In genomic region chr3:16366581-16366980, GRCh38 we compare ENCODE assay signal across 21 cellular contexts.
DNase-seq lines count a peak whose midpoint lies in the region; FAIRE-seq and TF ChIP-seq lines count a peak whose summit lies in the region.
"Had no signal": no experiment of that assay in that cellular context is flagged by ENCODE, and none has a peak within 500 bp of the region (broad histone marks: within the 10 kb centered on the region; RNA-seq: fewer than 3 reads in every experiment).

No MANE protein-coding gene starts in this region.

- no peak overlapping the region for H4K5ac ChIP-seq in H1 (ENCODE audit: insufficient read length, low read depth, low read length)

- no peak overlapping the region; the same call in 1 of the 2 replicates for H2AK5ac ChIP-seq in H1 (ENCODE audit: low read depth, low read length)

- peak overlapping the region; percentile 40; the same call in 1 of the 2 replicates for H2BK12ac ChIP-seq in H1 (ENCODE audit: low read depth, low read length)

- H3K4me3 ChIP-seq in OCI-LY1 (ENCODE audit: low read depth, low read length, poor library complexity, severe bottlenecking) (no peak overlapping the region), H1 (ENCODE audit: extremely low read depth in 1 of 4, insufficient read depth in 2 of 4, low read depth in 3 of 4, low read length in 4 of 4) (no peak overlapping the region), smooth muscle cell (no peak overlapping the region), foreskin fibroblast (ENCODE audit: low read depth in 1 of 2, low read length in 2 of 2) (no peak overlapping the region)
- H3K4me3 ChIP-seq: A549, psoas muscle had no signal

- no peak overlapping the region for H3K23ac ChIP-seq in H1 (ENCODE audit: insufficient read length)

- H3K4me1 Mint-ChIP-seq in activated naive CD4-positive, alpha-beta T cell treated with anti-CD3 and anti-CD28 coated beads, Interleukin-2, amount 50 U/mL, for 24 hours = peaks cover 43% of the 10 kb centered on the region

- POLR2A ChIA-PET in H1 (lab: Charles Lee; ENCODE audit: partially characterized antibody) = interaction anchor here (1.0 kb wide), 1 partner anchor 9 kb away, joined by 4 read pairs; no protein-coding TSS in a partner anchor

- H3K27ac ChIP-seq in OCI-LY1 (ENCODE audit: low read depth, low read length, poor library complexity, severe bottlenecking) (peak overlapping the region; percentile 83), H1 (ENCODE audit: low read depth, low read length) (no peak overlapping the region), smooth muscle cell (ENCODE audit: low read depth) (no peak overlapping the region)
- H3K27ac ChIP-seq: A549, psoas muscle had no signal

- no peak overlapping the region for H2BK20ac ChIP-seq in H1 (ENCODE audit: low read length)

- TF ChIP-seq EP300 in H1 (IDR thresholded peaks at IDR 0.05; ENCODE audit: borderline replicate concordance in 1 of 2, low read depth in 2 of 2, low read length in 2 of 2) = no peak

- CTCF ChIA-PET in H1 (lab: Charles Lee; ENCODE audit: partially characterized antibody) = interaction anchor here (0.6 to 2.6 kb wide), 49 partner anchors 8 to 234 kb away, joined by 3 to 26 read pairs (median 5); partner anchors contain the start of gene RFTN1

- DNase-seq in activated naive CD4-positive, alpha-beta T cell treated with Interleukin-2 at 50 U/mL for 16 hours = no peak
- DNase-seq in H1 (ENCODE audit: low read depth in 1 of 2, low spot score in 2 of 2) = no peak
- no peak for DNase-seq in smooth muscle cell (lab: John Stamatoyannopoulos, UW; ENCODE audit: unreplicated experiment)
- DNase-seq in foreskin fibroblast = no peak
- DNase-seq in D341Med (ENCODE audit: low spot score) = no peak
- no peak for DNase-seq in middle frontal gyrus (ENCODE audit: extremely low spot score, low spot score)
- DNase-seq: activated CD4-positive, alpha-beta T cell treated with anti-CD3 and anti-CD28 coated beads, Interleukin-2, amount 50 U/mL, for 4 hours; activated naive CD4-positive, alpha-beta T cell treated with anti-CD3 and anti-CD28 coated beads for 36 hours; KG1; natural killer cell; NCI-H1092; NCI-H2029 treated with DMSO at 0.1 percent for 48 hours; psoas muscle; small intestine; stimulated activated CD4-positive, alpha-beta T cell treated with anti-CD3 and anti-CD28 coated beads, Interleukin-4, amount 100 ng/mL, for 1 hour had no signal

- H3K4me1 ChIP-seq in OCI-LY1 (ENCODE audit: insufficient read depth, low read length, severe bottlenecking) (peaks cover 42% of the 10 kb centered on the region), H1 (replicated peaks in 1 of 4; ENCODE audit: control insufficient read depth in 3 of 4, insufficient read depth in 4 of 4, low read length in 3 of 4) (peaks cover 9 to 23% (median 14%) of the 10 kb centered on the region in 4 experiments), smooth muscle cell (ENCODE audit: low read depth) (peaks cover 14% of the 10 kb centered on the region)
- H3K4me1 ChIP-seq: A549 had no signal

- no peaks in the 10 kb centered on the region for H3K9me2 ChIP-seq in OCI-LY1 (ENCODE audit: low read depth, low read length)

- peak; percentile 68 to 74 for TF ChIP-seq RAD21 in H1 (IDR thresholded peaks at IDR 0.05 in 1 of 2, conservative IDR thresholded peaks at IDR 0.05 in 1 of 2; ENCODE audit: low read depth in 2 of 2, low read length in 2 of 2)

- H3K4me3 Mint-ChIP-seq in activated naive CD4-positive, alpha-beta T cell treated with anti-CD3 and anti-CD28 coated beads, Interleukin-2, amount 50 U/mL, for 24 hours = no peak overlapping the region
- H3K4me3 Mint-ChIP-seq: activated naive CD4-positive, alpha-beta T cell treated with anti-CD3 and anti-CD28 coated beads for 36 hours; natural killer cell had no signal

- no peak overlapping the region for H3K18ac ChIP-seq in H1 (ENCODE audit: extremely low read depth, low read length)

- H3K9me3 ChIP-seq in OCI-LY1 (ENCODE audit: low read length) (no peaks in the 10 kb centered on the region), H1 (ENCODE audit: insufficient read depth in 2 of 2, low read depth in 1 of 2, low read length in 1 of 2) (no peaks in the 10 kb centered on the region), smooth muscle cell (replicated peaks; ENCODE audit: low read depth) (no peaks in the 10 kb centered on the region)
- H3K9me3 ChIP-seq: A549, psoas muscle had no signal

- H3K27me3 Mint-ChIP-seq in activated naive CD4-positive, alpha-beta T cell treated with anti-CD3 and anti-CD28 coated beads, Interleukin-2, amount 50 U/mL, for 24 hours = no peaks in the 10 kb centered on the region

- H3K36me3 ChIP-seq in OCI-LY1 (ENCODE audit: insufficient read depth, low read length) = peaks cover 99% of the 10 kb centered on the region
- H3K36me3 ChIP-seq in H1 (ENCODE audit: control insufficient read depth in 2 of 4, insufficient read depth in 4 of 4, low read length in 3 of 4) = no peaks in the 10 kb centered on the region
- no peaks in the 10 kb centered on the region for H3K36me3 ChIP-seq in smooth muscle cell (ENCODE audit: low read depth)

- no peak overlapping the region for H3K14ac ChIP-seq in H1 (ENCODE audit: insufficient read length)

- no peaks in the 10 kb centered on the region for H3K23me2 ChIP-seq in H1 (ENCODE audit: low read depth, low read length)

- no peak overlapping the region for H2BK15ac ChIP-seq in H1 (ENCODE audit: low read length)

- no peak overlapping the region for H2BK120ac ChIP-seq in H1 (replicated peaks; ENCODE audit: low read depth, low read length)

- H3K9me3 Mint-ChIP-seq in activated naive CD4-positive, alpha-beta T cell treated with anti-CD3 and anti-CD28 coated beads, Interleukin-2, amount 50 U/mL, for 24 hours = no peaks in the 10 kb centered on the region
- H3K9me3 Mint-ChIP-seq: activated naive CD4-positive, alpha-beta T cell treated with anti-CD3 and anti-CD28 coated beads for 36 hours; natural killer cell had no signal

- no peak for FAIRE-seq in H1 (lab: Jason Lieb, UNC)
- FAIRE-seq: A549, astrocyte, endometrium, islet of Langerhans, small intestine had no signal

- no peak overlapping the region for H2AFZ ChIP-seq in OCI-LY1 (ENCODE audit: low read length)
- no peak overlapping the region for H2AFZ ChIP-seq in H1 (ENCODE audit: low read length)
- no peak overlapping the region for H2AFZ ChIP-seq in smooth muscle cell (ENCODE audit: low read depth)

- no peak overlapping the region for H4K8ac ChIP-seq in H1 (ENCODE audit: extremely low read depth, insufficient read depth, low read length)

- TF ChIP-seq POLR2A in H1 (IDR thresholded peaks at IDR 0.05; ENCODE audit: control extremely low read depth in 1 of 2, low read depth in 2 of 2, low read length in 2 of 2) = no peak

- H4K20me1 ChIP-seq in OCI-LY1 (ENCODE audit: insufficient read depth, low read length) (no peaks in the 10 kb centered on the region), H1 (replicated peaks in 1 of 2; ENCODE audit: control insufficient read depth in 1 of 2, insufficient read depth in 2 of 2, low read length in 2 of 2) (no peaks in the 10 kb centered on the region), smooth muscle cell (ENCODE audit: low read depth) (no peaks in the 10 kb centered on the region)

- no peak overlapping the region; the same call in 1 of the 2 replicates for H3K9ac ChIP-seq in OCI-LY1 (ENCODE audit: low read length)
- H3K9ac ChIP-seq in H1 (replicated peaks in 1 of 4; ENCODE audit: extremely low read depth in 1 of 4, low read depth in 3 of 4, low read length in 3 of 4) = no peak overlapping the region
- no peak overlapping the region for H3K9ac ChIP-seq in smooth muscle cell (ENCODE audit: low read depth)

- WGBS in H1 (ENCODE audit: extremely low coverage in 1 of 2, insufficient coverage in 1 of 2, insufficient read length in 1 of 2, insufficient replicate concordance in 2 of 2, low coverage in 1 of 2, low lambda C conversion rate in 2 of 2, missing lambda C conversion rate in 1 of 2), 2 experiments = 50% methylated on average over 5 of the region's 5 CpGs; no CpG with 5 or more reads in 1 of the 2 experiments
- WGBS in smooth muscle cell (ENCODE audit: low lambda C conversion rate) = 62% methylated on average over 5 of the region's 5 CpGs

- no peaks in the 10 kb centered on the region for H3K79me1 ChIP-seq in H1 (ENCODE audit: low read depth, low read length)

- H3K79me2 ChIP-seq in OCI-LY1 (ENCODE audit: insufficient read depth, low read length) = 0 out of 2 replicates have a peak, but pooled peaks cover 7% of the 10 kb centered on the region
- H3K79me2 ChIP-seq in H1 (ENCODE audit: control insufficient read depth in 1 of 2, insufficient read depth in 2 of 2, low read length in 2 of 2) = no peaks in the 10 kb centered on the region
- no peaks in the 10 kb centered on the region for H3K79me2 ChIP-seq in smooth muscle cell (ENCODE audit: low read depth)

- H3K4me2 ChIP-seq in OCI-LY1 (ENCODE audit: low read length) (no peak overlapping the region), H1 (ENCODE audit: insufficient read depth in 1 of 2, low read depth in 2 of 2, low read length in 2 of 2) (no peak overlapping the region), smooth muscle cell (no peak overlapping the region)
- H3K4me2 ChIP-seq: A549 had no signal

- no peak overlapping the region for H2BK5ac ChIP-seq in H1 (ENCODE audit: low read depth, low read length)

- no peak overlapping the region for H3K4ac ChIP-seq in H1 (replicated peaks; ENCODE audit: insufficient read length, low read depth, low read length)

- H3K27me3 ChIP-seq in OCI-LY1 (ENCODE audit: insufficient read depth, low read length) (no peaks in the 10 kb centered on the region), H1 (replicated peaks in 1 of 4; ENCODE audit: control insufficient read depth in 3 of 4, extremely low read depth in 1 of 4, insufficient read depth in 3 of 4, low read length in 3 of 4) (no peaks in the 10 kb centered on the region), smooth muscle cell (ENCODE audit: low read depth) (no peaks in the 10 kb centered on the region)

- H4K91ac ChIP-seq in H1 (replicated peaks; ENCODE audit: insufficient read length, low read length) = no peak overlapping the region

- H3F3A ChIP-seq in OCI-LY1 (ENCODE audit: insufficient read depth, low read length) (no peaks in the 10 kb centered on the region), smooth muscle cell (ENCODE audit: low read depth) (no peaks in the 10 kb centered on the region)

- peaks cover 18% of the 10 kb centered on the region for H3K36me3 Mint-ChIP-seq in activated naive CD4-positive, alpha-beta T cell treated with anti-CD3 and anti-CD28 coated beads, Interleukin-2, amount 50 U/mL, for 24 hours

- TF ChIP-seq CTCF in OCI-LY1 (IDR thresholded peaks at IDR 0.05; ENCODE audit: low read length) = peak; percentile 35; the same call in 1 of the 2 replicates
- TF ChIP-seq CTCF in H1 (IDR thresholded peaks at IDR 0.05; ENCODE audit: control extremely low read depth in 1 of 3, insufficient read depth in 1 of 3, low read depth in 1 of 3, low read length in 3 of 3) = peak; percentile 51 to 75 (median 62)
- peak; percentile 27 for TF ChIP-seq CTCF in smooth muscle cell (IDR thresholded peaks at IDR 0.05; ENCODE audit: borderline replicate concordance, insufficient read depth, poor library complexity, severe bottlenecking)
- TF ChIP-seq CTCF in foreskin fibroblast (IDR thresholded peaks at IDR 0.05; ENCODE audit: low read depth, low read length) = no peak

- peak overlapping the region; percentile 19 for H3K27ac Mint-ChIP-seq in activated naive CD4-positive, alpha-beta T cell treated with anti-CD3 and anti-CD28 coated beads, Interleukin-2, amount 50 U/mL, for 24 hours
- H3K27ac Mint-ChIP-seq: activated naive CD4-positive, alpha-beta T cell treated with anti-CD3 and anti-CD28 coated beads for 36 hours; natural killer cell had no signal

- H3K56ac ChIP-seq in H1 (replicated peaks; ENCODE audit: insufficient read length, low read depth, low read length) = no peak overlapping the region
